8 cellular contexts compared by ENCODE assay signal in genomic region chr10:52004342-52004949, GRCh38.
DNase-seq lines count a peak whose midpoint lies in the region; ATAC-seq, FAIRE-seq and TF ChIP-seq lines count a peak whose summit lies in the region.

No MANE protein-coding gene starts in this region.

- 13% methylated on average over 5 of the region's 5 CpGs for WGBS in GM12878 (ENCODE audit: insufficient coverage, insufficient replicate concordance, low lambda C conversion rate, missing lambda C conversion rate)
- 49% methylated on average over 5 of the region's 5 CpGs for WGBS in prostate gland
- 40 to 44% methylated on average over 5 of the region's 5 CpGs for WGBS in aorta, 2 donors

- no peak for DNase-seq in D721Med (ENCODE audit: insufficient read length, low spot score)
- peak; percentile 20 for DNase-seq in LoVo (ENCODE audit: low spot score)
- no peak for DNase-seq in GM12878 (ENCODE audit: low read depth, low spot score)
- no peak for DNase-seq in left lobe of liver (ENCODE audit: low spot score)
- DNase-seq in stimulated activated CD4-positive, alpha-beta T cell treated with anti-CD3 and anti-CD28 coated beads, Interleukin-2, amount 100 ng/mL, for 48 hours = no peak
- DNase-seq in prostate gland (ENCODE audit: low spot score) = no peak
- DNase-seq in aorta = no peak

- POLR2A ChIA-PET in GM12878 (lab: Charles Lee) = no interaction called here

- H3K4me3 ChIP-seq in GM12878 (no peak overlapping the region), prostate gland (no peak overlapping the region), aorta (ENCODE audit: low read length in 2 of 2) (no peak overlapping the region)

- ATAC-seq in GM21515 (IDR thresholded peaks at IDR 0.05; ENCODE audit: unreplicated experiment) = peak; percentile 88
- ATAC-seq in GM12878 = peak; percentile 61
- peak; percentile 62 for ATAC-seq in left lobe of liver
- ATAC-seq in aorta (ENCODE audit: low FRiP score) = no peak

- in situ Hi-C loops in GM12878 (cut with MboI) = no loop called here

- intact Hi-C loops in GM12878 (cut with micrococcal nuclease; ENCODE audit: unreplicated experiment) = loop anchor here (1.0 kb wide), 1 partner anchor 615 kb away; no protein-coding TSS in a partner anchor
- intact Hi-C loops in prostate gland (cut with DNase I) = no loop called here
- intact Hi-C loops in aorta (cut with DNase I) = loop anchor here in 1 of 2 donors (10.0 kb wide), 2 partner anchors 130 to 210 kb away; no protein-coding TSS in a partner anchor

- RAD21 ChIA-PET in GM12878 (lab: Charles Lee; ENCODE audit: unreplicated experiment) = interaction anchor here (1.1 to 1.4 kb wide), 3 partner anchors 42 to 615 kb away, joined by 3 to 7 read pairs (median 5); no protein-coding TSS in a partner anchor

- no peak overlapping the region for H3K4me2 ChIP-seq in GM12878 (ENCODE audit: control insufficient read depth, insufficient read depth)

- H3K27me3 ChIP-seq in GM12878 (replicated peaks in 1 of 2; ENCODE audit: control insufficient read depth in 2 of 2, insufficient read depth in 2 of 2, low read length in 1 of 2) (no peaks in the 10 kb centered on the region), prostate gland (replicated peaks; ENCODE audit: insufficient read depth) (no peaks in the 10 kb centered on the region), aorta (ENCODE audit: control insufficient read depth in 1 of 2, insufficient read depth in 2 of 2, low read length in 1 of 2) (no peaks in the 10 kb centered on the region)

- H3K27ac ChIP-seq in GM12878 (ENCODE audit: control insufficient read depth, insufficient read depth) (no peak overlapping the region), prostate gland (no peak overlapping the region), aorta (ENCODE audit: low read depth in 1 of 2, low read length in 2 of 2) (no peak overlapping the region)

- H3K9me3 ChIP-seq in GM12878 (replicated peaks; ENCODE audit: control insufficient read depth, insufficient read depth, low read length) = no peaks in the 10 kb centered on the region
- no peaks in the 10 kb centered on the region for H3K9me3 ChIP-seq in prostate gland
- no peaks in the 10 kb centered on the region for H3K9me3 ChIP-seq in aorta (ENCODE audit: control insufficient read depth, low read length)

- no peak for TF ChIP-seq EP300 in GM12878 (IDR thresholded peaks at IDR 0.05; ENCODE audit: borderline replicate concordance in 1 of 2, control insufficient read depth in 1 of 2, low read depth in 2 of 2, low read length in 2 of 2)

- TF ChIP-seq RAD21 in GM12878 (IDR thresholded peaks at IDR 0.05; ENCODE audit: insufficient read depth, low read depth, low read length) = peak; percentile 54

- H3K4me1 ChIP-seq in GM12878 (ENCODE audit: control insufficient read depth, insufficient read depth, low read length) (no peaks in the 10 kb centered on the region), prostate gland (replicated peaks) (no peaks in the 10 kb centered on the region), aorta (ENCODE audit: control insufficient read depth in 1 of 2, insufficient read depth in 2 of 2, low read length in 2 of 2) (peaks cover 0 to 1% of the 10 kb centered on the region in 2 donors)

- CTCF ChIA-PET in GM12878 (lab: Yijun Ruan, JAX) = interaction anchor here (0.6 to 2.2 kb wide), 8 partner anchors 10 to 941 kb away, joined by 3 to 11 read pairs (median 4); no protein-coding TSS in a partner anchor

- TF ChIP-seq POLR2A in GM12878 (IDR thresholded peaks at IDR 0.05; ENCODE audit: low read depth, low read length) (no peak), prostate gland (IDR thresholded peaks at IDR 0.05) (no peak)

- H2AFZ ChIP-seq in GM12878 (ENCODE audit: control insufficient read depth, low read depth, low read length) = no peak overlapping the region

- H3K36me3 ChIP-seq in GM12878 (ENCODE audit: control insufficient read depth in 2 of 2, insufficient read depth in 2 of 2, low read length in 1 of 2) (no peaks in the 10 kb centered on the region), prostate gland (no peaks in the 10 kb centered on the region), aorta (ENCODE audit: control insufficient read depth in 1 of 2, insufficient read depth in 2 of 2, low read length in 1 of 2) (no peaks in the 10 kb centered on the region)

- no peaks in the 10 kb centered on the region for H3K79me2 ChIP-seq in GM12878 (ENCODE audit: control insufficient read depth, insufficient read depth, low read length)

- no peak overlapping the region for H3K9ac ChIP-seq in GM12878 (ENCODE audit: control insufficient read depth, insufficient read depth, low read length)

- no peaks in the 10 kb centered on the region for H4K20me1 ChIP-seq in GM12878 (ENCODE audit: control insufficient read depth, insufficient read depth)

- no TSS peak for BruUV-seq in GM12878 (replicated peaks; lab: Mats Ljungman, UMichigan)

- FAIRE-seq in D721Med (lab: Jason Lieb, UNC) (no peak), GM12878 (lab: Jason Lieb, UNC) (peak; percentile 59)

- TF ChIP-seq CTCF in D721Med (IDR thresholded peaks at IDR 0.05; ENCODE audit: insufficient read depth, missing control alignments) (peak; percentile 40), GM12878 (IDR thresholded peaks at IDR 0.05 in 2 of 3, conservative IDR thresholded peaks at IDR 0.05 in 1 of 3; ENCODE audit: control insufficient read depth in 2 of 3, extremely low read depth in 1 of 3, insufficient read depth in 1 of 3, low read depth in 3 of 3, low read length in 3 of 3) (peak; percentile 42 to 48 (median 44); a peak in 5 of 6 replicates), prostate gland (IDR thresholded peaks at IDR 0.05) (peak in 2 of 4 experiments; percentile 32 to 45)

- SMC1A ChIA-PET in GM12878 (lab: Charles Lee; ENCODE audit: uncharacterized antibody, unreplicated experiment) = interaction anchor here (1.1 to 2.4 kb wide), 2 partner anchors 201 to 615 kb away, joined by 3 to 10 read pairs; no protein-coding TSS in a partner anchor

TF ChIP-seq in GM12878, 131 proteins besides CTCF, POLR2A, EP300 and RAD21:
- TF ChIP-seq SMC3 (IDR thresholded peaks at IDR 0.05; ENCODE audit: borderline replicate concordance, low read length) (peak; percentile 36; the same call in 1 of the 2 replicates), BHLHE40 (IDR thresholded peaks at IDR 0.05; ENCODE audit: borderline replicate concordance in 1 of 2, low read depth in 2 of 2, low read length in 1 of 2) (no peak), IRF5 (IDR thresholded peaks at IDR 0.05; ENCODE audit: borderline replicate concordance) (no peak), RAD51 (IDR thresholded peaks at IDR 0.05) (no peak), ZNF24 (IDR thresholded peaks at IDR 0.05) (peak; percentile 55; the same call in 1 of the 2 replicates)
